ENCODE assay signal across 3 cellular contexts in the genomic region with DNA sequence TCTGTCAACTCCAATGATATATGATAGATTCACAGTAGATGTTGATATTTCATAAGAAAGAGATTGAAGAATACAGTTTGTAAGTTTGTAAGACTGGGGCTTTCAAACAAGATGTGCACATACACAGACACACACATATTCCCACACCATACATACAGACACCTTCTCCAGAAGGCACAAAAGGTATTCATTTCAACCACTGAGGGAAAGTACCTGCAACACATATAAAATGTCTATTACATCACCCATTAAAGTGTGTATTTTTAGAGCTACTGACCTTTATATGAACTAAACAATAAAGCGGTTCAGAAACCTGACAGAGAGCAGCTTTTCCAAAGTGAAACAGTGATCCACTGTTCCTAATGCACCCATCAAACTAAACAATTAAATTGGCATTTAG.
TF ChIP-seq lines count a peak whose summit lies in the region.

No MANE protein-coding gene starts in this region.

TF ChIP-seq in SK-N-SH treated with all-trans-retinoic acid at 6 μM for 48 hours, 23 proteins besides CTCF, POLR2A, EP300 and RAD21:
- TF ChIP-seq, protein P1, sequence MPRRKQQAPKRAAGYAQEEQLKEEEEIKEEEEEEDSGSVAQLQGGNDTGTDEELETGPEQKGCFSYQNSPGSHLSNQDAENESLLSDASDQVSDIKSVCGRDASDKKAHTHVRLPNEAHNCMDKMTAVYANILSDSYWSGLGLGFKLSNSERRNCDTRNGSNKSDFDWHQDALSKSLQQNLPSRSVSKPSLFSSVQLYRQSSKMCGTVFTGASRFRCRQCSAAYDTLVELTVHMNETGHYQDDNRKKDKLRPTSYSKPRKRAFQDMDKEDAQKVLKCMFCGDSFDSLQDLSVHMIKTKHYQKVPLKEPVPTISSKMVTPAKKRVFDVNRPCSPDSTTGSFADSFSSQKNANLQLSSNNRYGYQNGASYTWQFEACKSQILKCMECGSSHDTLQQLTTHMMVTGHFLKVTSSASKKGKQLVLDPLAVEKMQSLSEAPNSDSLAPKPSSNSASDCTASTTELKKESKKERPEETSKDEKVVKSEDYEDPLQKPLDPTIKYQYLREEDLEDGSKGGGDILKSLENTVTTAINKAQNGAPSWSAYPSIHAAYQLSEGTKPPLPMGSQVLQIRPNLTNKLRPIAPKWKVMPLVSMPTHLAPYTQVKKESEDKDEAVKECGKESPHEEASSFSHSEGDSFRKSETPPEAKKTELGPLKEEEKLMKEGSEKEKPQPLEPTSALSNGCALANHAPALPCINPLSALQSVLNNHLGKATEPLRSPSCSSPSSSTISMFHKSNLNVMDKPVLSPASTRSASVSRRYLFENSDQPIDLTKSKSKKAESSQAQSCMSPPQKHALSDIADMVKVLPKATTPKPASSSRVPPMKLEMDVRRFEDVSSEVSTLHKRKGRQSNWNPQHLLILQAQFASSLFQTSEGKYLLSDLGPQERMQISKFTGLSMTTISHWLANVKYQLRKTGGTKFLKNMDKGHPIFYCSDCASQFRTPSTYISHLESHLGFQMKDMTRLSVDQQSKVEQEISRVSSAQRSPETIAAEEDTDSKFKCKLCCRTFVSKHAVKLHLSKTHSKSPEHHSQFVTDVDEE (CRISPR knock-in tag; IDR thresholded peaks at IDR 0.05): no peak
- TF ChIP-seq ISL1 (CRISPR knock-in tag; IDR thresholded peaks at IDR 0.05): 0 out of 2 replicates have a peak, but pooled peaks have one; percentile 7
- no peak for TF ChIP-seq TOX (CRISPR knock-in tag; IDR thresholded peaks at IDR 0.05; ENCODE audit: borderline replicate concordance)
- TF ChIP-seq ZC3H10 (CRISPR knock-in tag; IDR thresholded peaks at IDR 0.05): no peak
- TF ChIP-seq, protein P2, sequence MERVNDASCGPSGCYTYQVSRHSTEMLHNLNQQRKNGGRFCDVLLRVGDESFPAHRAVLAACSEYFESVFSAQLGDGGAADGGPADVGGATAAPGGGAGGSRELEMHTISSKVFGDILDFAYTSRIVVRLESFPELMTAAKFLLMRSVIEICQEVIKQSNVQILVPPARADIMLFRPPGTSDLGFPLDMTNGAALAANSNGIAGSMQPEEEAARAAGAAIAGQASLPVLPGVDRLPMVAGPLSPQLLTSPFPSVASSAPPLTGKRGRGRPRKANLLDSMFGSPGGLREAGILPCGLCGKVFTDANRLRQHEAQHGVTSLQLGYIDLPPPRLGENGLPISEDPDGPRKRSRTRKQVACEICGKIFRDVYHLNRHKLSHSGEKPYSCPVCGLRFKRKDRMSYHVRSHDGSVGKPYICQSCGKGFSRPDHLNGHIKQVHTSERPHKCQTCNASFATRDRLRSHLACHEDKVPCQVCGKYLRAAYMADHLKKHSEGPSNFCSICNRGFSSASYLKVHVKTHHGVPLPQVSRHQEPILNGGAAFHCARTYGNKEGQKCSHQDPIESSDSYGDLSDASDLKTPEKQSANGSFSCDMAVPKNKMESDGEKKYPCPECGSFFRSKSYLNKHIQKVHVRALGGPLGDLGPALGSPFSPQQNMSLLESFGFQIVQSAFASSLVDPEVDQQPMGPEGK (CRISPR knock-in tag; IDR thresholded peaks at IDR 0.05; ENCODE audit: borderline replicate concordance): no peak
- no peak for TF ChIP-seq ARNTL (CRISPR knock-in tag; IDR thresholded peaks at IDR 0.05; ENCODE audit: borderline replicate concordance, low read depth)

TF ChIP-seq in SK-N-SH, 30 proteins besides CTCF, POLR2A, EP300 and RAD21:
- TF ChIP-seq EZH2phosphoT487 (IDR thresholded peaks at IDR 0.05; ENCODE audit: borderline replicate concordance, low read depth): no peak
- TF ChIP-seq NFIC (IDR thresholded peaks at IDR 0.05; ENCODE audit: borderline replicate concordance): no peak
- TF ChIP-seq, protein P3, sequence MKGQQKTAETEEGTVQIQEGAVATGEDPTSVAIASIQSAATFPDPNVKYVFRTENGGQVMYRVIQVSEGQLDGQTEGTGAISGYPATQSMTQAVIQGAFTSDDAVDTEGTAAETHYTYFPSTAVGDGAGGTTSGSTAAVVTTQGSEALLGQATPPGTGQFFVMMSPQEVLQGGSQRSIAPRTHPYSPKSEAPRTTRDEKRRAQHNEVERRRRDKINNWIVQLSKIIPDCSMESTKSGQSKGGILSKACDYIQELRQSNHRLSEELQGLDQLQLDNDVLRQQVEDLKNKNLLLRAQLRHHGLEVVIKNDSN (IDR thresholded peaks at IDR 0.05; ENCODE audit: borderline replicate concordance, low read depth): no peak
- TF ChIP-seq NRF1 (IDR thresholded peaks at IDR 0.05; ENCODE audit: low read depth, low read length): no peak
- TF ChIP-seq RCOR1 (IDR thresholded peaks at IDR 0.05; ENCODE audit: low read length): no peak
- no peak for TF ChIP-seq TCF12 (IDR thresholded peaks at IDR 0.05)
- no peak for TF ChIP-seq FOXJ3 (CRISPR knock-in tag; IDR thresholded peaks at IDR 0.05)
- TF ChIP-seq, protein P4, sequence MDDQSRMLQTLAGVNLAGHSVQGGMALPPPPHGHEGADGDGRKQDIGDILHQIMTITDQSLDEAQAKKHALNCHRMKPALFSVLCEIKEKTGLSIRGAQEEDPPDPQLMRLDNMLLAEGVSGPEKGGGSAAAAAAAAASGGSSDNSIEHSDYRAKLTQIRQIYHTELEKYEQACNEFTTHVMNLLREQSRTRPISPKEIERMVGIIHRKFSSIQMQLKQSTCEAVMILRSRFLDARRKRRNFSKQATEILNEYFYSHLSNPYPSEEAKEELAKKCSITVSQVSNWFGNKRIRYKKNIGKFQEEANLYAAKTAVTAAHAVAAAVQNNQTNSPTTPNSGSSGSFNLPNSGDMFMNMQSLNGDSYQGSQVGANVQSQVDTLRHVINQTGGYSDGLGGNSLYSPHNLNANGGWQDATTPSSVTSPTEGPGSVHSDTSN (IDR thresholded peaks at IDR 0.05): no peak
- no peak for TF ChIP-seq TEAD4 (IDR thresholded peaks at IDR 0.05; ENCODE audit: borderline replicate concordance, insufficient read depth)
- TF ChIP-seq, protein P5, sequence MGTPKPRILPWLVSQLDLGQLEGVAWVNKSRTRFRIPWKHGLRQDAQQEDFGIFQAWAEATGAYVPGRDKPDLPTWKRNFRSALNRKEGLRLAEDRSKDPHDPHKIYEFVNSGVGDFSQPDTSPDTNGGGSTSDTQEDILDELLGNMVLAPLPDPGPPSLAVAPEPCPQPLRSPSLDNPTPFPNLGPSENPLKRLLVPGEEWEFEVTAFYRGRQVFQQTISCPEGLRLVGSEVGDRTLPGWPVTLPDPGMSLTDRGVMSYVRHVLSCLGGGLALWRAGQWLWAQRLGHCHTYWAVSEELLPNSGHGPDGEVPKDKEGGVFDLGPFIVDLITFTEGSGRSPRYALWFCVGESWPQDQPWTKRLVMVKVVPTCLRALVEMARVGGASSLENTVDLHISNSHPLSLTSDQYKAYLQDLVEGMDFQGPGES (IDR thresholded peaks at IDR 0.05; ENCODE audit: low read depth, low read length): no peak
- no peak for TF ChIP-seq ELF1 (IDR thresholded peaks at IDR 0.05)
- TF ChIP-seq TAF1 (IDR thresholded peaks at IDR 0.05; ENCODE audit: borderline replicate concordance, low read depth, low read length): no peak
- no peak for TF ChIP-seq RXRA (IDR thresholded peaks at IDR 0.05; ENCODE audit: borderline replicate concordance, low read depth)
- TF ChIP-seq YY1 (IDR thresholded peaks at IDR 0.05; ENCODE audit: low read depth): no peak

TF ChIP-seq in GM12878, 131 proteins besides CTCF, POLR2A, EP300 and RAD21 (continues in another document):
- no peak for TF ChIP-seq ZNF217 (IDR thresholded peaks at IDR 0.05)
- TF ChIP-seq FOS (IDR thresholded peaks at IDR 0.05; ENCODE audit: borderline replicate concordance, extremely low read depth, insufficient read length): no peak
- TF ChIP-seq WRNIP1 (IDR thresholded peaks at IDR 0.05; ENCODE audit: borderline replicate concordance, low read depth, low read length): no peak
- no peak for TF ChIP-seq BHLHE40 (IDR thresholded peaks at IDR 0.05; ENCODE audit: borderline replicate concordance in 1 of 2, low read depth in 2 of 2, low read length in 1 of 2)
- no peak for TF ChIP-seq PAX8 (IDR thresholded peaks at IDR 0.05)
- TF ChIP-seq ATF7 (IDR thresholded peaks at IDR 0.05; ENCODE audit: low read depth): peak; percentile 81
- peak; percentile 63; the same call in 1 of the 2 replicates for TF ChIP-seq NFIC (IDR thresholded peaks at IDR 0.05; ENCODE audit: low read depth, low read length)
- no peak for TF ChIP-seq FOXK2 (IDR thresholded peaks at IDR 0.05)
- TF ChIP-seq ZSCAN29 (IDR thresholded peaks at IDR 0.05): no peak
- 0 out of 2 replicates have a peak, but pooled peaks have one; percentile 6 for TF ChIP-seq MEF2A (IDR thresholded peaks at IDR 0.05; ENCODE audit: insufficient read depth, low read depth, low read length)
- TF ChIP-seq, protein P6, sequence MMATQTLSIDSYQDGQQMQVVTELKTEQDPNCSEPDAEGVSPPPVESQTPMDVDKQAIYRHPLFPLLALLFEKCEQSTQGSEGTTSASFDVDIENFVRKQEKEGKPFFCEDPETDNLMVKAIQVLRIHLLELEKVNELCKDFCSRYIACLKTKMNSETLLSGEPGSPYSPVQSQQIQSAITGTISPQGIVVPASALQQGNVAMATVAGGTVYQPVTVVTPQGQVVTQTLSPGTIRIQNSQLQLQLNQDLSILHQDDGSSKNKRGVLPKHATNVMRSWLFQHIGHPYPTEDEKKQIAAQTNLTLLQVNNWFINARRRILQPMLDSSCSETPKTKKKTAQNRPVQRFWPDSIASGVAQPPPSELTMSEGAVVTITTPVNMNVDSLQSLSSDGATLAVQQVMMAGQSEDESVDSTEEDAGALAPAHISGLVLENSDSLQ (IDR thresholded peaks at IDR 0.05): no peak
- TF ChIP-seq RBBP5 (conservative IDR thresholded peaks at IDR 0.05): no peak
- TF ChIP-seq, protein P7, sequence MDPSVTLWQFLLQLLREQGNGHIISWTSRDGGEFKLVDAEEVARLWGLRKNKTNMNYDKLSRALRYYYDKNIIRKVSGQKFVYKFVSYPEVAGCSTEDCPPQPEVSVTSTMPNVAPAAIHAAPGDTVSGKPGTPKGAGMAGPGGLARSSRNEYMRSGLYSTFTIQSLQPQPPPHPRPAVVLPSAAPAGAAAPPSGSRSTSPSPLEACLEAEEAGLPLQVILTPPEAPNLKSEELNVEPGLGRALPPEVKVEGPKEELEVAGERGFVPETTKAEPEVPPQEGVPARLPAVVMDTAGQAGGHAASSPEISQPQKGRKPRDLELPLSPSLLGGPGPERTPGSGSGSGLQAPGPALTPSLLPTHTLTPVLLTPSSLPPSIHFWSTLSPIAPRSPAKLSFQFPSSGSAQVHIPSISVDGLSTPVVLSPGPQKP (IDR thresholded peaks at IDR 0.05; ENCODE audit: low read depth, low read length): no peak
- no peak for TF ChIP-seq RCOR1 (conservative IDR thresholded peaks at IDR 0.05; ENCODE audit: low read depth, low read length)
- no peak for TF ChIP-seq CHD4 (IDR thresholded peaks at IDR 0.05)
- TF ChIP-seq TCF7 (IDR thresholded peaks at IDR 0.05; ENCODE audit: borderline replicate concordance): no peak
- no peak for TF ChIP-seq LARP7 (IDR thresholded peaks at IDR 0.05)
- no peak for TF ChIP-seq MTA3 (IDR thresholded peaks at IDR 0.05; ENCODE audit: borderline replicate concordance, low read length)
- TF ChIP-seq RUNX3 (IDR thresholded peaks at IDR 0.05; ENCODE audit: low read length): peak; percentile 72; the same call in 1 of the 2 replicates
- TF ChIP-seq NRF1 (conservative IDR thresholded peaks at IDR 0.05; ENCODE audit: low read depth, low read length): no peak
- no peak for TF ChIP-seq FOXM1 (IDR thresholded peaks at IDR 0.05; ENCODE audit: low read depth, low read length)
- no peak for TF ChIP-seq ZNF274 (IDR thresholded peaks at IDR 0.05; ENCODE audit: insufficient read depth, insufficient read length)
- TF ChIP-seq IKZF1 (conservative IDR thresholded peaks at IDR 0.05): peak; percentile 31; the same call in 1 of the 2 replicates
- no peak for TF ChIP-seq YY1 (IDR thresholded peaks at IDR 0.05; ENCODE audit: low read depth, low read length)
- TF ChIP-seq, protein P8, sequence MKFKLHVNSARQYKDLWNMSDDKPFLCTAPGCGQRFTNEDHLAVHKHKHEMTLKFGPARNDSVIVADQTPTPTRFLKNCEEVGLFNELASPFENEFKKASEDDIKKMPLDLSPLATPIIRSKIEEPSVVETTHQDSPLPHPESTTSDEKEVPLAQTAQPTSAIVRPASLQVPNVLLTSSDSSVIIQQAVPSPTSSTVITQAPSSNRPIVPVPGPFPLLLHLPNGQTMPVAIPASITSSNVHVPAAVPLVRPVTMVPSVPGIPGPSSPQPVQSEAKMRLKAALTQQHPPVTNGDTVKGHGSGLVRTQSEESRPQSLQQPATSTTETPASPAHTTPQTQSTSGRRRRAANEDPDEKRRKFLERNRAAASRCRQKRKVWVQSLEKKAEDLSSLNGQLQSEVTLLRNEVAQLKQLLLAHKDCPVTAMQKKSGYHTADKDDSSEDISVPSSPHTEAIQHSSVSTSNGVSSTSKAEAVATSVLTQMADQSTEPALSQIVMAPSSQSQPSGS (IDR thresholded peaks at IDR 0.05; ENCODE audit: low read length): 0 out of 2 replicates have a peak, but pooled peaks have one; percentile 57
- TF ChIP-seq, protein P9, sequence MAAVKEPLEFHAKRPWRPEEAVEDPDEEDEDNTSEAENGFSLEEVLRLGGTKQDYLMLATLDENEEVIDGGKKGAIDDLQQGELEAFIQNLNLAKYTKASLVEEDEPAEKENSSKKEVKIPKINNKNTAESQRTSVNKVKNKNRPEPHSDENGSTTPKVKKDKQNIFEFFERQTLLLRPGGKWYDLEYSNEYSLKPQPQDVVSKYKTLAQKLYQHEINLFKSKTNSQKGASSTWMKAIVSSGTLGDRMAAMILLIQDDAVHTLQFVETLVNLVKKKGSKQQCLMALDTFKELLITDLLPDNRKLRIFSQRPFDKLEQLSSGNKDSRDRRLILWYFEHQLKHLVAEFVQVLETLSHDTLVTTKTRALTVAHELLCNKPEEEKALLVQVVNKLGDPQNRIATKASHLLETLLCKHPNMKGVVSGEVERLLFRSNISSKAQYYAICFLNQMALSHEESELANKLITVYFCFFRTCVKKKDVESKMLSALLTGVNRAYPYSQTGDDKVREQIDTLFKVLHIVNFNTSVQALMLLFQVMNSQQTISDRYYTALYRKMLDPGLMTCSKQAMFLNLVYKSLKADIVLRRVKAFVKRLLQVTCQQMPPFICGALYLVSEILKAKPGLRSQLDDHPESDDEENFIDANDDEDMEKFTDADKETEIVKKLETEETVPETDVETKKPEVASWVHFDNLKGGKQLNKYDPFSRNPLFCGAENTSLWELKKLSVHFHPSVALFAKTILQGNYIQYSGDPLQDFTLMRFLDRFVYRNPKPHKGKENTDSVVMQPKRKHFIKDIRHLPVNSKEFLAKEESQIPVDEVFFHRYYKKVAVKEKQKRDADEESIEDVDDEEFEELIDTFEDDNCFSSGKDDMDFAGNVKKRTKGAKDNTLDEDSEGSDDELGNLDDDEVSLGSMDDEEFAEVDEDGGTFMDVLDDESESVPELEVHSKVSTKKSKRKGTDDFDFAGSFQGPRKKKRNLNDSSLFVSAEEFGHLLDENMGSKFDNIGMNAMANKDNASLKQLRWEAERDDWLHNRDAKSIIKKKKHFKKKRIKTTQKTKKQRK (IDR thresholded peaks at IDR 0.05; ENCODE audit: low read depth, low read length): no peak
- no peak for TF ChIP-seq GATAD2B (conservative IDR thresholded peaks at IDR 0.05; ENCODE audit: low read depth)
- no peak for TF ChIP-seq CBX5 (IDR thresholded peaks at IDR 0.05; ENCODE audit: low read depth)
- peak; percentile 68 for TF ChIP-seq JUNB (IDR thresholded peaks at IDR 0.05)
- TF ChIP-seq HCFC1 (IDR thresholded peaks at IDR 0.05; ENCODE audit: low read length): no peak
- no peak for TF ChIP-seq STAT1 (conservative IDR thresholded peaks at IDR 0.05)
- TF ChIP-seq MEF2B (IDR thresholded peaks at IDR 0.05; ENCODE audit: partially characterized antibody, poor library complexity, severe bottlenecking): peak; percentile 55
- TF ChIP-seq CBX3 (IDR thresholded peaks at IDR 0.05; ENCODE audit: borderline replicate concordance, low read depth): no peak
